Comparison of ENCODE assay signal across 8 cellular contexts in the genomic region with DNA sequence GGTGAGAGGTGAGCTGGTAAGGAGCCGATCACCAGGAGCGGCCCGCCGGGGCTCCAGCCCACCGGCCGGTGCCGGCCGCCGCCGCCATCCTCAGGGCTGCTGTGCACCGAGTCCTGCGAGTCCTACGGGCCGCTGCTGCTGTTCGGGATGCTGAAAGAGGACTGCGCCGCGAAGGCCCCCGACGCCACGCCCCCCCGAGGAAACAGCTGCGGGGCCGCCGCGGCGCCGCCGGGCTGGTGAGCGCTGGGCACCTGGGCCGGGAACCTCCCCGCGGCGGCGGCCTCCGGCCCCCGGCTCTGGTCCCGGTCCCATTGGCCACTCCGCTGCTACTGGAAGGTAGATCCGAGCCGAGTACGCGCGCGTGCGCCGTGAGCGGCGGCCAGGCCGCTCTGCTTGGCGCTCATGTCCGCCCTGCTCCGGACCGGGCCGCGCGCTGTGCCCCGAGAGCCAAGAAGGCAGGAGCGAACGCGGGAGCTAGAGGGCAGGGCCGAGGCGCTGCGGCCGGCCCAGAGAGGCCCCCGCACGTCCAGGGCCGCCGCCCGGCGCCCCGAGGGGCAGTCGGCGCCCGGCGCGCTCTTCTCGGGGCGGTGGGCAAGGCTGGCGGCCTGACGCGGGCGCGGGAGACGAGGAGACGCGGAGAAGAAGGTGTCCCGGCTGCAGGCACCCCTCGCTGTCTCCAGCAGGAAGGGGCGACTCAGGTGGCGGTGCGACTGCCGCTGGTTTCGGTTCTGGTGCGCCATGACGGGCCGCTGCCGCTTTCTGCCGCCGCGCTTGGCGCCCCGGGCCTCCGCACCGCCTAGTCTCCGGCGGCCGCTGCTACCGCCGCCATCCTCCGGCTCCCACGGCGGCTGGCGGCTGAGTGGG.
DNase-seq lines count a peak whose midpoint lies in the region; ATAC-seq and TF ChIP-seq lines count a peak whose summit lies in the region.

No MANE protein-coding gene starts in this region.

- H3K4me3 Mint-ChIP-seq in CD8-positive, alpha-beta memory T cell, result peak overlapping the region; percentile 54 to 94 (median 70)
- H3K4me3 Mint-ChIP-seq in activated naive CD4-positive, alpha-beta T cell treated with anti-CD3 and anti-CD28 coated beads for 36 hours, result peak overlapping the region; percentile 72
- peak overlapping the region; percentile 89 for H3K4me3 Mint-ChIP-seq in neural crest cell

- no peaks in the 10 kb centered on the region for H3K9me3 Mint-ChIP-seq in CD8-positive, alpha-beta memory T cell
- H3K9me3 Mint-ChIP-seq in activated naive CD4-positive, alpha-beta T cell treated with anti-CD3 and anti-CD28 coated beads for 36 hours, result no peaks in the 10 kb centered on the region
- H3K9me3 Mint-ChIP-seq in neural crest cell, result no peaks in the 10 kb centered on the region

- no peaks in the 10 kb centered on the region for H3K9me3 ChIP-seq in CD8-positive, alpha-beta memory T cell (ENCODE audit: low read length)
- no peaks in the 10 kb centered on the region for H3K9me3 ChIP-seq in thoracic aorta

- peaks cover 0 to 9% (median 3%) of the 10 kb centered on the region in 3 donors for H3K4me1 Mint-ChIP-seq in CD8-positive, alpha-beta memory T cell
- peaks cover 2% of the 10 kb centered on the region for H3K4me1 Mint-ChIP-seq in activated naive CD4-positive, alpha-beta T cell treated with anti-CD3 and anti-CD28 coated beads for 36 hours (ENCODE audit: low read depth)
- H3K4me1 Mint-ChIP-seq in neural crest cell, result peaks cover 25% of the 10 kb centered on the region

- DNase-seq in CD8-positive, alpha-beta memory T cell, result peak in 4 of 5 donors; percentile 2 to 45 (median 26)
- DNase-seq in HL-60 (ENCODE audit: low read depth in 1 of 2, low spot score in 1 of 2) (peak; percentile 22 to 67), RPMI7951 (ENCODE audit: low read depth) (peak; percentile 78), foreskin melanocyte (peak; percentile 51), neural crest cell (ENCODE audit: low read depth, low spot score) (peak; percentile 65), thoracic aorta (ENCODE audit: low spot score) (peak; percentile 8)
- peak; percentile 34 for DNase-seq in activated naive CD4-positive, alpha-beta T cell treated with anti-CD3 and anti-CD28 coated beads for 36 hours

- H3K27ac Mint-ChIP-seq in CD8-positive, alpha-beta memory T cell, result no peak overlapping the region
- H3K27ac Mint-ChIP-seq in activated naive CD4-positive, alpha-beta T cell treated with anti-CD3 and anti-CD28 coated beads for 36 hours, result no peak overlapping the region
- H3K27ac Mint-ChIP-seq in neural crest cell (ENCODE audit: unreplicated experiment), result peak overlapping the region; percentile 89

- H3K4me3 ChIP-seq in CD8-positive, alpha-beta memory T cell (ENCODE audit: low read length), result peak overlapping the region; percentile 34
- H3K4me3 ChIP-seq in HL-60 (replicated peaks; ENCODE audit: insufficient read depth, low read length) (peak overlapping the region; percentile 75), thoracic aorta (peak overlapping the region; percentile 81)

- peak overlapping the region; percentile 31 for H3K27ac ChIP-seq in CD8-positive, alpha-beta memory T cell (ENCODE audit: low read depth, low read length)
- peak overlapping the region; percentile 76 for H3K27ac ChIP-seq in HL-60 (replicated peaks)
- H3K27ac ChIP-seq in thoracic aorta, result peak overlapping the region; percentile 94 to 97

- TF ChIP-seq CTCF in HL-60 (IDR thresholded peaks at IDR 0.05; ENCODE audit: insufficient read depth, low read length) (no peak), neural crest cell (conservative IDR thresholded peaks at IDR 0.05) (no peak), thoracic aorta (IDR thresholded peaks at IDR 0.05) (no peak)

- H3K27me3 ChIP-seq in CD8-positive, alpha-beta memory T cell (ENCODE audit: insufficient read depth, low read length, poor library complexity, severe bottlenecking), result no peaks in the 10 kb centered on the region
- no peaks in the 10 kb centered on the region for H3K27me3 ChIP-seq in HL-60 (ENCODE audit: insufficient read depth, poor library complexity, severe bottlenecking)
- H3K27me3 ChIP-seq in thoracic aorta (replicated peaks; ENCODE audit: insufficient read depth), result no peaks in the 10 kb centered on the region

- CTCF ChIA-PET in CD8-positive, alpha-beta memory T cell (lab: Charles Lee), result no interaction called here
- CTCF ChIA-PET in activated naive CD4-positive, alpha-beta T cell treated with anti-CD3 and anti-CD28 coated beads for 36 hours (lab: Charles Lee), result no interaction called here

- H3K27me3 Mint-ChIP-seq in CD8-positive, alpha-beta memory T cell, result peaks cover 7 to 41% of the 10 kb centered on the region in 2 donors
- H3K27me3 Mint-ChIP-seq in activated naive CD4-positive, alpha-beta T cell treated with anti-CD3 and anti-CD28 coated beads for 36 hours (ENCODE audit: low read depth), result peaks cover 21% of the 10 kb centered on the region
- no peaks in the 10 kb centered on the region for H3K27me3 Mint-ChIP-seq in neural crest cell (ENCODE audit: low read depth)

- intact Hi-C loops in activated naive CD4-positive, alpha-beta T cell treated with anti-CD3 and anti-CD28 coated beads for 36 hours (cut with micrococcal nuclease), result no loop called here

- peaks cover 0 to 1% (median 0%) of the 10 kb centered on the region in 3 donors for H3K36me3 Mint-ChIP-seq in CD8-positive, alpha-beta memory T cell
- no peaks in the 10 kb centered on the region for H3K36me3 Mint-ChIP-seq in activated naive CD4-positive, alpha-beta T cell treated with anti-CD3 and anti-CD28 coated beads for 36 hours (ENCODE audit: low read depth)
- H3K36me3 Mint-ChIP-seq in neural crest cell (ENCODE audit: low read depth), result no peaks in the 10 kb centered on the region

- POLR2A ChIA-PET in CD8-positive, alpha-beta memory T cell (lab: Charles Lee), result no interaction called here

- no peaks in the 10 kb centered on the region for H3K36me3 ChIP-seq in CD8-positive, alpha-beta memory T cell (ENCODE audit: insufficient read depth, low read length)
- no peaks in the 10 kb centered on the region for H3K36me3 ChIP-seq in thoracic aorta

- peak; percentile 61 for ATAC-seq in GM19463 (IDR thresholded peaks at IDR 0.05; ENCODE audit: unreplicated experiment)
- peak; percentile 75 for ATAC-seq in thoracic aorta (ENCODE audit: insufficient number of reproducible peaks, low FRiP score, low read depth)

- H3K4me1 ChIP-seq in CD8-positive, alpha-beta memory T cell (ENCODE audit: insufficient read depth, low read length), result no peaks in the 10 kb centered on the region
- H3K4me1 ChIP-seq in thoracic aorta (ENCODE audit: control insufficient read depth in 1 of 2, low read depth in 2 of 2), result peaks cover 0 to 6% of the 10 kb centered on the region in 2 donors

Comparison
In these comparisons a context has a peak if more than half of its experiments do, and no peak if none do; other contexts are left out.
1. Peak in every context shown above with its lines: DNase-seq, ATAC-seq, H3K4me3 ChIP-seq and H3K27ac ChIP-seq.
2. DNase-seq: peak in every context shown above with its lines; median percentile 78 in RPMI7951; 65 in neural crest cell; 51 in foreskin melanocyte; 44 in HL-60; 34 in activated naive CD4-positive, alpha-beta T cell treated with anti-CD3 and anti-CD28 coated beads for 36 hours; 26 in CD8-positive, alpha-beta memory T cell; 8 in thoracic aorta.
3. H3K27ac ChIP-seq: peak in every context shown above with its lines; median percentile 96 in thoracic aorta; 76 in HL-60; 31 in CD8-positive, alpha-beta memory T cell.